18 cellular contexts compared by ENCODE assay signal in genomic region chr10:100927266-100927665, GRCh38. TPM values are rescaled to one million over a fixed set of nuclear protein-coding genes. Genes with fewer than 3 reads are reported as not detected.
DNase-seq lines count a peak whose midpoint lies in the region; ATAC-seq, FAIRE-seq and TF ChIP-seq lines count a peak whose summit lies in the region.
"Had no signal": no experiment of that assay in that cellular context is flagged by ENCODE, and none has a peak within 500 bp of the region (broad histone marks: within the 10 kb centered on the region; RNA-seq: fewer than 3 reads in every experiment).

No MANE protein-coding gene starts in this region.

- RAD21 ChIA-PET in GM12878 (lab: Charles Lee; ENCODE audit: unreplicated experiment), result no interaction called here

- H3K9me3 ChIP-seq in cardiac muscle cell (ENCODE audit: low read depth) (no peaks in the 10 kb centered on the region), GM12878 (replicated peaks; ENCODE audit: control insufficient read depth, insufficient read depth, low read length) (no peaks in the 10 kb centered on the region)
- H3K9me3 ChIP-seq: BLaER1 treated with 17β-estradiol and CSF1 and Interleukin-3, amounts not matched to agents 10 nM and 100 nM had no signal

- no peak for TF ChIP-seq EP300 in GM12878 (IDR thresholded peaks at IDR 0.05; ENCODE audit: borderline replicate concordance in 1 of 2, control insufficient read depth in 1 of 2, low read depth in 2 of 2, low read length in 2 of 2)

- no peak for TF ChIP-seq CTCF in cardiac muscle cell (IDR thresholded peaks at IDR 0.05; ENCODE audit: low read depth, low read length)
- no peak for TF ChIP-seq CTCF in GM12878 (IDR thresholded peaks at IDR 0.05 in 2 of 3, conservative IDR thresholded peaks at IDR 0.05 in 1 of 3; ENCODE audit: control insufficient read depth in 2 of 3, extremely low read depth in 1 of 3, insufficient read depth in 1 of 3, low read depth in 3 of 3, low read length in 3 of 3)
- no peak for TF ChIP-seq CTCF in fibroblast of pulmonary artery (IDR thresholded peaks at IDR 0.05; ENCODE audit: low read length, missing control alignments)

- peak; percentile 68 for FAIRE-seq in GM12878 (lab: Jason Lieb, UNC)
- FAIRE-seq: GM18507, H54 had no signal

- intact Hi-C loops in Right ventricle myocardium inferior (cut with DNase I) (no loop called here), GM12878 (cut with micrococcal nuclease; ENCODE audit: unreplicated experiment) (no loop called here)

- DNase-seq in cardiac muscle cell (ENCODE audit: low read depth in 1 of 2, low spot score in 1 of 2), result no peak
- DNase-seq in Right ventricle myocardium inferior (ENCODE audit: missing footprints), result no peak
- no peak for DNase-seq in GM12878 (ENCODE audit: low read depth, low spot score)
- peak; percentile 5 for DNase-seq in fibroblast of pulmonary artery (ENCODE audit: low read depth)
- DNase-seq in amygdala (lab: John Stamatoyannopoulos, UW), result no peak
- no peak for DNase-seq in cerebellum (ENCODE audit: low spot score)
- DNase-seq in CD1c-positive myeloid dendritic cell (ENCODE audit: extremely low spot score), result no peak
- DNase-seq: 8988T; ACHN; Calu3; CD4-positive, alpha-beta T cell; DMS 273 treated with DMSO at 0.1 percent for 48 hours; GM23248 had no signal

- no peak overlapping the region for H3K4me2 ChIP-seq in GM12878 (ENCODE audit: control insufficient read depth, insufficient read depth)
- H3K4me2 ChIP-seq: BLaER1 treated with 17β-estradiol and CSF1 and Interleukin-3, amounts not matched to agents 10 nM and 100 nM had no signal

- ATAC-seq in Right ventricle myocardium inferior (no peak), GM12878 (no peak)
- ATAC-seq: HCT116 had no signal

- H3K36me3 ChIP-seq in cardiac muscle cell (peaks cover 50% of the 10 kb centered on the region), GM12878 (ENCODE audit: control insufficient read depth in 2 of 2, insufficient read depth in 2 of 2, low read length in 1 of 2) (peaks cover 1 to 24% of the 10 kb centered on the region in 2 experiments; a peak in 3 of 4 replicates)

- no peaks in the 10 kb centered on the region for H4K20me1 ChIP-seq in GM12878 (ENCODE audit: control insufficient read depth, insufficient read depth)

- no peak overlapping the region for H2AFZ ChIP-seq in GM12878 (ENCODE audit: control insufficient read depth, low read depth, low read length)
- H2AFZ ChIP-seq: GM23248 had no signal

- TF ChIP-seq POLR2A in GM12878 (IDR thresholded peaks at IDR 0.05; ENCODE audit: low read depth, low read length), result no peak

- 98% methylated on average over 5 of the region's 5 CpGs for WGBS in GM12878 (ENCODE audit: insufficient coverage, insufficient replicate concordance, low lambda C conversion rate, missing lambda C conversion rate)

- H3K4me3 ChIP-seq in cardiac muscle cell (no peak overlapping the region), GM12878 (no peak overlapping the region), fibroblast of pulmonary artery (replicated peaks; ENCODE audit: low read depth, low read length) (no peak overlapping the region)
- H3K4me3 ChIP-seq: BLaER1 treated with 17β-estradiol and CSF1 and Interleukin-3, amounts not matched to agents 10 nM and 100 nM; GM23248 had no signal

- SMC1A ChIA-PET in GM12878 (lab: Charles Lee; ENCODE audit: uncharacterized antibody, unreplicated experiment), result interaction anchor here (0.8 kb wide), 1 partner anchor 13 kb away, joined by 4 read pairs; no protein-coding TSS in a partner anchor

- H3K4me1 ChIP-seq in cardiac muscle cell (ENCODE audit: low read depth), result peaks cover 34% of the 10 kb centered on the region
- H3K4me1 ChIP-seq in GM12878 (ENCODE audit: control insufficient read depth, insufficient read depth, low read length), result no peaks in the 10 kb centered on the region
- H3K4me1 ChIP-seq: BLaER1 treated with 17β-estradiol and CSF1 and Interleukin-3, amounts not matched to agents 10 nM and 100 nM had no signal

- no peak for TF ChIP-seq RAD21 in GM12878 (IDR thresholded peaks at IDR 0.05; ENCODE audit: insufficient read depth, low read depth, low read length)

- H3K27ac ChIP-seq in cardiac muscle cell, result peak overlapping the region; percentile 94
- H3K27ac ChIP-seq in GM12878 (ENCODE audit: control insufficient read depth, insufficient read depth), result no peak overlapping the region
- H3K27ac ChIP-seq: BLaER1 treated with 17β-estradiol and CSF1 and Interleukin-3, amounts not matched to agents 10 nM and 100 nM; GM23248; HL-60 had no signal

- CTCF ChIA-PET in GM12878 (lab: Yijun Ruan, JAX), result no interaction called here

- in situ Hi-C loops in GM12878 (cut with MboI), result no loop called here

- POLR2A ChIA-PET in GM12878 (lab: Charles Lee), result no interaction called here

- H3K27me3 ChIP-seq in cardiac muscle cell (no peaks in the 10 kb centered on the region), GM12878 (replicated peaks in 1 of 2; ENCODE audit: control insufficient read depth in 2 of 2, insufficient read depth in 2 of 2, low read length in 1 of 2) (no peaks in the 10 kb centered on the region)
- H3K27me3 ChIP-seq: BLaER1 treated with 17β-estradiol and CSF1 and Interleukin-3, amounts not matched to agents 10 nM and 100 nM had no signal

- no TSS peak for BruUV-seq in GM12878 (replicated peaks; lab: Mats Ljungman, UMichigan)

- H3K9ac ChIP-seq in GM12878 (ENCODE audit: control insufficient read depth, insufficient read depth, low read length), result no peak overlapping the region
- H3K9ac ChIP-seq: BLaER1 treated with 17β-estradiol and CSF1 and Interleukin-3, amounts not matched to agents 10 nM and 100 nM; GM23248 had no signal

- H3K79me2 ChIP-seq in GM12878 (ENCODE audit: control insufficient read depth, insufficient read depth, low read length), result no peaks in the 10 kb centered on the region

TF ChIP-seq in GM12878, 131 proteins besides CTCF, POLR2A, EP300 and RAD21:
- no peak for TF ChIP-seq KDM1A (IDR thresholded peaks at IDR 0.05; ENCODE audit: borderline replicate concordance)
- no peak for TF ChIP-seq STAT1 (conservative IDR thresholded peaks at IDR 0.05)
- no peak for TF ChIP-seq RB1 (IDR thresholded peaks at IDR 0.05; ENCODE audit: borderline replicate concordance)
- TF ChIP-seq MEF2A (IDR thresholded peaks at IDR 0.05; ENCODE audit: insufficient read depth, low read depth, low read length), result no peak

RNA-seq across cellular contexts. Expression of gene SLF2, which starts 14.5 kb away (rescaled TPM):
- total RNA-seq in cardiac muscle cell, result 29.8 and 37.8 TPM in 2 replicates
- polyA plus RNA-seq in cardiac muscle cell, result 33.7 and 36.6 TPM in 2 replicates
- 17.0 TPM for total RNA-seq in Right ventricle myocardium inferior
- total RNA-seq in GM12878 (2013; cell fraction: nucleolus; rRNA removed), result 160 and 169 TPM in 2 replicates
- 17.8 and 20.1 TPM in 2 replicates for total RNA-seq in GM12878 (2014; rRNA removed)
- total RNA-seq in GM12878 (2014; rRNA removed; fragmentation: Illumina TruSeq; extraction: Trizol), result 25.2 and 26.3 TPM in 2 replicates
- 14.9 and 19.6 TPM in 2 replicates for total RNA-seq in GM12878 (2021)
- 5.7 TPM for polyA plus RNA-seq in GM12878 (2011; ENCODE audit: low read depth)
- polyA plus RNA-seq in GM12878 (2011; rRNA removed), result 18.1 and 26.7 TPM in 2 replicates
- polyA plus RNA-seq in GM12878 (2011; cell fraction: cytosol; rRNA removed), result 9.4 and 9.6 TPM in 2 replicates
- 21.0 and 24.1 TPM in 2 replicates for polyA plus RNA-seq in GM12878 (2011; cell fraction: nucleus; rRNA removed)
- polyA plus RNA-seq in GM12878 (2012), result 10.3 and 12.5 TPM in 2 replicates
- polyA plus RNA-seq in GM12878 (2014; fragmentation: Illumina TruSeq; extraction: Trizol), result 17.0 and 22.9 TPM in 2 replicates
- polyA plus RNA-seq in GM12878 (2014; fragmentation: Nextera tagmentation; extraction: Ambion mirVana), result 1 to 10 TPM; 3.0 to 3.1 TPM
- 12.8 and 13.1 TPM in 2 replicates for polyA plus RNA-seq in GM12878 (2014; rRNA removed)
- polyA plus RNA-seq in GM12878 (2016; fragmentation: Nextera tagmentation; extraction: Ambion mirVana), result 10 to 100 TPM; 21.3 to 22.0 TPM
- 20.8 and 21.3 TPM in 2 replicates for polyA minus RNA-seq in GM12878 (2011; rRNA and poly(A)+ RNA removed)
- polyA minus RNA-seq in GM12878 (2011; cell fraction: cytosol; rRNA and poly(A)+ RNA removed), result 11.4 and 15.2 TPM in 2 replicates
- polyA minus RNA-seq in GM12878 (2011; cell fraction: nucleus; rRNA and poly(A)+ RNA removed), result 58.8 and 97.6 TPM in 2 replicates
- 62.5 TPM for total RNA-seq in cerebellum

RNA-seq across cellular contexts. Expression of gene SEMA4G, which starts 42.0 kb away (rescaled TPM):
- 8.1 and 18.1 TPM in 2 replicates for total RNA-seq in cardiac muscle cell
- polyA plus RNA-seq in cardiac muscle cell, result 7.0 and 10.6 TPM in 2 replicates
- total RNA-seq in Right ventricle myocardium inferior, result 1.5 TPM
- total RNA-seq in GM12878 (2013; cell fraction: nucleolus; rRNA removed), result 2.6 and 4.3 TPM in 2 replicates
- 0.05 TPM in 1 of 2 replicates, not detected in the other for total RNA-seq in GM12878 (2014; rRNA removed)
- total RNA-seq in GM12878 (2014; rRNA removed; fragmentation: Illumina TruSeq; extraction: Trizol), result not detected in 2 replicates
- total RNA-seq in GM12878 (2021), result 0.19 and 0.23 TPM in 2 replicates
- 6.5 TPM for polyA plus RNA-seq in GM12878 (2011; ENCODE audit: low read depth)
- 0.91 and 2.3 TPM in 2 replicates for polyA plus RNA-seq in GM12878 (2011; rRNA removed)
- polyA plus RNA-seq in GM12878 (2011; cell fraction: cytosol; rRNA removed), result 2.0 and 2.7 TPM in 2 replicates
- 4.8 and 8.4 TPM in 2 replicates for polyA plus RNA-seq in GM12878 (2011; cell fraction: nucleus; rRNA removed)
- 2.2 and 2.3 TPM in 2 replicates for polyA plus RNA-seq in GM12878 (2012)
- polyA plus RNA-seq in GM12878 (2014; fragmentation: Illumina TruSeq; extraction: Trizol), result 0.25 and 0.62 TPM in 2 replicates
- polyA plus RNA-seq in GM12878 (2014; fragmentation: Nextera tagmentation; extraction: Ambion mirVana), result not detected
- polyA plus RNA-seq in GM12878 (2014; rRNA removed), result 0.09 and 0.22 TPM in 2 replicates
- under 1 TPM; 0.63 to 0.88 TPM for polyA plus RNA-seq in GM12878 (2016; fragmentation: Nextera tagmentation; extraction: Ambion mirVana)
- 2.1 and 2.2 TPM in 2 replicates for polyA minus RNA-seq in GM12878 (2011; rRNA and poly(A)+ RNA removed)
- polyA minus RNA-seq in GM12878 (2011; cell fraction: cytosol; rRNA and poly(A)+ RNA removed), result 0.42 and 0.67 TPM in 2 replicates
- 0.60 and 1.9 TPM in 2 replicates for polyA minus RNA-seq in GM12878 (2011; cell fraction: nucleus; rRNA and poly(A)+ RNA removed)
- total RNA-seq in cerebellum, result 11.0 TPM
